Comparison of ENCODE assay signal across 8 cellular contexts in the genomic region with DNA sequence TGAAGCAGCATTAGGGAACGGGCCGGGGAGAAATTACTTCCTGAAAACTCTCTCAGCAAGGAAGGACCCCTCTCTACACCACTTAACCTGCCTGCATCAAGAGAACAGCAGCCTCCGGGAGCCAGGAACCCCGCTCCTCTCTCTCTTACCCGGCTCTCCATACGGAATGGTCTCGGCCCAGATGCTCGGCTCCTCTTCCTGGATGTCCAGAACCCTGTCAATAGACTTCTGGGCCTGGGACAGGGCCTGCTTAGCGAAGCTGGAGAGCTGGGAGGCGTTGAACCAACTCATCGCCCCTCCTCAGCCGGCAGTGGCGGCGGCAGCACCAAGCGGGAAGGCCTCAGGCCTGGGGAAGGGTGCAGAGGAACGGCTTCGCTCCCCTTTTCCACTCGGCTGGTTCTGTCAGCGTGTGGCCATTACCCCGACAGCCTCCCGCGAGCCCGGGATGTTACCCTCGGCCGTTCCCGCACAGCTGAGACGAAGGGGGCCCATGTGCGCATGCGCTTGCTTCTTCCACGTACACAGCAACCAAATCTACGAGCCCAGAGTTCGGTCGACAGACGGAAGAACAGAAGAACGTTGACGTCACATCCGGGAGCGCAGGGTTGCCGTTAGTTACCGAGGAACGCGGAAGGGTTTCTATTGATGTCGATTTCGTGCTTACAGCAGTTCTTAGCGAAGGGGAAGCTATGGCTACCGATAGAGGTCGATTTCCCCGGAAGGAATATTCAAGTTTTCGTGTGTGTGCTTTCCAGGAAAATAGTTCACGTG. TPM values are rescaled to one million over a fixed set of nuclear protein-coding genes. Genes with fewer than 3 reads are reported as not detected.
DNase-seq lines count a peak whose midpoint lies in the region; ATAC-seq and TF ChIP-seq lines count a peak whose summit lies in the region.

A gene with protein sequence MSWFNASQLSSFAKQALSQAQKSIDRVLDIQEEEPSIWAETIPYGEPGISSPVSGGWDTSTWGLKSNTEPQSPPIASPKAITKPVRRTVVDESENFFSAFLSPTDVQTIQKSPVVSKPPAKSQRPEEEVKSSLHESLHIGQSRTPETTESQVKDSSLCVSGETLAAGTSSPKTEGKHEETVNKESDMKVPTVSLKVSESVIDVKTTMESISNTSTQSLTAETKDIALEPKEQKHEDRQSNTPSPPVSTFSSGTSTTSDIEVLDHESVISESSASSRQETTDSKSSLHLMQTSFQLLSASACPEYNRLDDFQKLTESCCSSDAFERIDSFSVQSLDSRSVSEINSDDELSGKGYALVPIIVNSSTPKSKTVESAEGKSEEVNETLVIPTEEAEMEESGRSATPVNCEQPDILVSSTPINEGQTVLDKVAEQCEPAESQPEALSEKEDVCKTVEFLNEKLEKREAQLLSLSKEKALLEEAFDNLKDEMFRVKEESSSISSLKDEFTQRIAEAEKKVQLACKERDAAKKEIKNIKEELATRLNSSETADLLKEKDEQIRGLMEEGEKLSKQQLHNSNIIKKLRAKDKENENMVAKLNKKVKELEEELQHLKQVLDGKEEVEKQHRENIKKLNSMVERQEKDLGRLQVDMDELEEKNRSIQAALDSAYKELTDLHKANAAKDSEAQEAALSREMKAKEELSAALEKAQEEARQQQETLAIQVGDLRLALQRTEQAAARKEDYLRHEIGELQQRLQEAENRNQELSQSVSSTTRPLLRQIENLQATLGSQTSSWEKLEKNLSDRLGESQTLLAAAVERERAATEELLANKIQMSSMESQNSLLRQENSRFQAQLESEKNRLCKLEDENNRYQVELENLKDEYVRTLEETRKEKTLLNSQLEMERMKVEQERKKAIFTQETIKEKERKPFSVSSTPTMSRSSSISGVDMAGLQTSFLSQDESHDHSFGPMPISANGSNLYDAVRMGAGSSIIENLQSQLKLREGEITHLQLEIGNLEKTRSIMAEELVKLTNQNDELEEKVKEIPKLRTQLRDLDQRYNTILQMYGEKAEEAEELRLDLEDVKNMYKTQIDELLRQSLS (minus strand): TSS at position 538 of the 771 bp plus-strand sequence. CDS start 247 bp downstream, at position 291.

- ATAC-seq in GM21528 (IDR thresholded peaks at IDR 0.05; ENCODE audit: low FRiP score, unreplicated experiment): peak; percentile 96
- ATAC-seq in naive thymus-derived CD8-positive, alpha-beta T cell: peak; percentile 89

- CTCF ChIA-PET in CD8-positive, alpha-beta memory T cell (lab: Charles Lee): interaction anchor here (0.8 to 2.0 kb wide), 5 partner anchors 9 to 40 kb away, joined by 3 to 10 read pairs (median 4); no protein-coding TSS in a partner anchor

- intact Hi-C loops in esophagus squamous epithelium (cut with DNase I): no loop called here

- H3K27ac ChIP-seq in CD8-positive, alpha-beta memory T cell (ENCODE audit: low read depth, low read length): peak within 1 kb of the TSS; percentile 99
- H3K27ac ChIP-seq in esophagus squamous epithelium: peak within 1 kb of the TSS; percentile 94 to 96 (median 96)

- POLR2A ChIA-PET in CD8-positive, alpha-beta memory T cell (lab: Charles Lee): interaction anchor here (0.6 to 3.6 kb wide), 13 partner anchors 14 to 1396 kb away, joined by 3 to 15 read pairs (median 5); a partner anchor contains a TSS
- POLR2A ChIA-PET in naive thymus-derived CD8-positive, alpha-beta T cell (lab: Charles Lee): interaction anchor here (0.7 to 5.1 kb wide), 12 partner anchors 9 to 52 kb away, joined by 3 to 63 read pairs (median 7); a partner anchor contains a TSS

- H3K27me3 Mint-ChIP-seq in CD8-positive, alpha-beta memory T cell: peaks cover 0 to 4% of the 10 kb centered on the region in 2 donors
- no peaks in the 10 kb centered on the region for H3K27me3 Mint-ChIP-seq in naive thymus-derived CD8-positive, alpha-beta T cell
- H3K27me3 Mint-ChIP-seq in stimulated activated naive CD8-positive, alpha-beta T cell treated with anti-CD3 and anti-CD28 coated beads, Interleukin-15, Interleukin-2, amounts not matched to agents 100 ng/mL and 50 ng/mL, for 24 hours: no peaks in the 10 kb centered on the region

- TF ChIP-seq RAD21 in Ishikawa (IDR thresholded peaks at IDR 0.05; ENCODE audit: low read depth): no peak

- peak within 1 kb of the TSS; percentile 75 for H3K4me3 ChIP-seq in CD8-positive, alpha-beta memory T cell (ENCODE audit: low read length)
- peak within 1 kb of the TSS; percentile 76 to 85 (median 83) for H3K4me3 ChIP-seq in esophagus squamous epithelium

- peaks cover 46 to 60% (median 59%) of the 10 kb centered on the region in 3 donors for H3K4me1 Mint-ChIP-seq in CD8-positive, alpha-beta memory T cell
- peaks cover 22 to 56% (median 43%) of the 10 kb centered on the region in 4 donors for H3K4me1 Mint-ChIP-seq in naive thymus-derived CD8-positive, alpha-beta T cell
- peaks cover 53% of the 10 kb centered on the region for H3K4me1 Mint-ChIP-seq in stimulated activated naive CD8-positive, alpha-beta T cell treated with anti-CD3 and anti-CD28 coated beads, Interleukin-15, Interleukin-2, amounts not matched to agents 100 ng/mL and 50 ng/mL, for 24 hours (ENCODE audit: low read depth)

- no peaks in the 10 kb centered on the region for H3K9me3 Mint-ChIP-seq in CD8-positive, alpha-beta memory T cell
- H3K9me3 Mint-ChIP-seq in naive thymus-derived CD8-positive, alpha-beta T cell: no peaks in the 10 kb centered on the region
- no peaks in the 10 kb centered on the region for H3K9me3 Mint-ChIP-seq in stimulated activated naive CD8-positive, alpha-beta T cell treated with anti-CD3 and anti-CD28 coated beads, Interleukin-15, Interleukin-2, amounts not matched to agents 100 ng/mL and 50 ng/mL, for 24 hours

- no peaks in the 10 kb centered on the region for H3K9me3 ChIP-seq in CD8-positive, alpha-beta memory T cell (ENCODE audit: low read length)
- no peaks in the 10 kb centered on the region for H3K9me3 ChIP-seq in esophagus squamous epithelium

- peak in 1 of 6 experiments; percentile 18 for TF ChIP-seq CTCF in esophagus squamous epithelium (IDR thresholded peaks at IDR 0.05)

- peaks cover 30% of the 10 kb centered on the region for H3K4me1 ChIP-seq in CD8-positive, alpha-beta memory T cell (ENCODE audit: insufficient read depth, low read length)
- peaks cover 15 to 47% (median 19%) of the 10 kb centered on the region in 3 donors for H3K4me1 ChIP-seq in esophagus squamous epithelium

- no peak for TF ChIP-seq EP300 in Ishikawa (IDR thresholded peaks at IDR 0.05; ENCODE audit: borderline replicate concordance)

- peaks cover 20% of the 10 kb centered on the region for H3K36me3 ChIP-seq in CD8-positive, alpha-beta memory T cell (ENCODE audit: insufficient read depth, low read length)
- H3K36me3 ChIP-seq in esophagus squamous epithelium: peaks cover 0 to 65% (median 9%) of the 10 kb centered on the region in 3 donors

- peak; percentile 97 to 99 (median 98) for DNase-seq in CD8-positive, alpha-beta memory T cell
- peak; percentile 97 for DNase-seq in activated T-cell treated with anti-CD3 and anti-CD28 coated beads for 1 hour (ENCODE audit: low read depth)
- no peak for DNase-seq in esophagus squamous epithelium (lab: John Stamatoyannopoulos, UW)
- peak; percentile 92 to 99 (median 98) for DNase-seq in naive thymus-derived CD8-positive, alpha-beta T cell
- no peak for DNase-seq in NCI-H1417 (lab: John Stamatoyannopoulos, UW)

- H3K27ac Mint-ChIP-seq in CD8-positive, alpha-beta memory T cell: peak within 1 kb of the TSS; percentile 95 to 100 (median 98)
- H3K27ac Mint-ChIP-seq in naive thymus-derived CD8-positive, alpha-beta T cell: peak within 1 kb of the TSS; percentile 90 to 99 (median 98)
- H3K27ac Mint-ChIP-seq in stimulated activated naive CD8-positive, alpha-beta T cell treated with anti-CD3 and anti-CD28 coated beads, Interleukin-15, Interleukin-2, amounts not matched to agents 100 ng/mL and 50 ng/mL, for 24 hours: peak within 1 kb of the TSS; percentile 93

- peak in 3 of 4 donors; percentile 67 to 88 (median 69) for TF ChIP-seq POLR2A in esophagus squamous epithelium (IDR thresholded peaks at IDR 0.05)

- H3K27me3 ChIP-seq in CD8-positive, alpha-beta memory T cell (ENCODE audit: insufficient read depth, low read length, poor library complexity, severe bottlenecking): no peaks in the 10 kb centered on the region
- H3K27me3 ChIP-seq in esophagus squamous epithelium: no peaks in the 10 kb centered on the region

- peaks cover 4 to 58% (median 10%) of the 10 kb centered on the region in 3 donors for H3K36me3 Mint-ChIP-seq in CD8-positive, alpha-beta memory T cell
- H3K36me3 Mint-ChIP-seq in naive thymus-derived CD8-positive, alpha-beta T cell: peaks cover 11 to 25% (median 17%) of the 10 kb centered on the region in 3 donors
- peaks cover 36% of the 10 kb centered on the region for H3K36me3 Mint-ChIP-seq in stimulated activated naive CD8-positive, alpha-beta T cell treated with anti-CD3 and anti-CD28 coated beads, Interleukin-15, Interleukin-2, amounts not matched to agents 100 ng/mL and 50 ng/mL, for 24 hours (ENCODE audit: low read depth)

- WGBS in esophagus squamous epithelium, 2 donors: 0 to 1% methylated on average over 29 to 37 of the region's 50 CpGs

- H3K4me3 Mint-ChIP-seq in CD8-positive, alpha-beta memory T cell: peak within 1 kb of the TSS; percentile 94 to 99 (median 97)
- H3K4me3 Mint-ChIP-seq in naive thymus-derived CD8-positive, alpha-beta T cell: peak within 1 kb of the TSS; percentile 95 to 99 (median 98)
- H3K4me3 Mint-ChIP-seq in stimulated activated naive CD8-positive, alpha-beta T cell treated with anti-CD3 and anti-CD28 coated beads, Interleukin-15, Interleukin-2, amounts not matched to agents 100 ng/mL and 50 ng/mL, for 24 hours: peak within 1 kb of the TSS; percentile 96

TF ChIP-seq in Ishikawa, 13 proteins besides CTCF, POLR2A, EP300 and RAD21:
- TF ChIP-seq CREB1 (IDR thresholded peaks at IDR 0.05; ENCODE audit: low read depth) (peak; percentile 77), TEAD4 (IDR thresholded peaks at IDR 0.05) (peak; percentile 63; the same call in 1 of the 2 replicates), CEBPB (IDR thresholded peaks at IDR 0.05) (no peak), ZBTB7A (IDR thresholded peaks at IDR 0.05; ENCODE audit: low read depth) (no peak), TAF1 (IDR thresholded peaks at IDR 0.05; ENCODE audit: low read depth) (peak; percentile 51), FOXM1 (IDR thresholded peaks at IDR 0.05; ENCODE audit: borderline replicate concordance, low read depth) (no peak), YY1 (IDR thresholded peaks at IDR 0.05; ENCODE audit: low read depth) (peak; percentile 7; the same call in 1 of the 2 replicates)
- TF ChIP-seq, protein P1, sequence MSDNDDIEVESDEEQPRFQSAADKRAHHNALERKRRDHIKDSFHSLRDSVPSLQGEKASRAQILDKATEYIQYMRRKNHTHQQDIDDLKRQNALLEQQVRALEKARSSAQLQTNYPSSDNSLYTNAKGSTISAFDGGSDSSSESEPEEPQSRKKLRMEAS (IDR thresholded peaks at IDR 0.05): peak; percentile 62

RNA-seq across cellular contexts. Expression of the gene that starts here (rescaled TPM):
- 10 to 100 TPM; 31.8 to 35.6 TPM for total RNA-seq in CD8-positive, alpha-beta memory T cell
- 40.0 TPM for polyA plus RNA-seq in CD8-positive, alpha-beta memory T cell
- total RNA-seq in esophagus squamous epithelium: 10 to 100 TPM; 13.3 to 30.1 (median 19.4) TPM
- 10 to 100 TPM; 38.5 to 43.7 TPM for total RNA-seq in naive thymus-derived CD8-positive, alpha-beta T cell
- 10 to 100 TPM; 28.0 to 34.7 (median 34.6) TPM for polyA plus RNA-seq in naive thymus-derived CD8-positive, alpha-beta T cell

Comparison
In these comparisons a context has a peak if more than half of its experiments do, and no peak if none do; other contexts are left out.
1. DNase-seq: peak in CD8-positive, alpha-beta memory T cell (5 of 5), activated T-cell treated with anti-CD3 and anti-CD28 coated beads for 1 hour (single experiment) and naive thymus-derived CD8-positive, alpha-beta T cell (10 of 10); none in esophagus squamous epithelium (single experiment) and NCI-H1417 (0 of 3).
2. Peak in every context shown above with its lines, with median percentiles within 50 percentile points of each other: H3K27ac Mint-ChIP-seq and H3K4me3 Mint-ChIP-seq.